In genomic region chr7:6422926-6423632, GRCh38 we compare ENCODE assay signal across 14 cellular contexts. TPM values are rescaled to one million over a fixed set of nuclear protein-coding genes. Genes with fewer than 3 reads are reported as not detected.
DNase-seq lines count a peak whose midpoint lies in the region; ATAC-seq lines count a peak whose summit lies in the region.
"Had no signal": no experiment of that assay in that cellular context is flagged by ENCODE, and none has a peak within 500 bp of the region (broad histone marks: within the 10 kb centered on the region; RNA-seq: fewer than 3 reads in every experiment).

No MANE protein-coding gene starts in this region.

- CTCF ChIA-PET in naive thymus-derived CD4-positive, alpha-beta T cell (lab: Charles Lee), result no interaction called here

- H3K4me3 Mint-ChIP-seq in activated T-helper 17 cell treated with anti-CD3 and anti-CD28 coated beads, Interleukin-2, amount 50 U/mL, for 72 hours, result no peak overlapping the region
- H3K4me3 Mint-ChIP-seq in naive thymus-derived CD4-positive, alpha-beta T cell, result peak overlapping the region in 6 of 10 donors; percentile 4 to 64 (median 34)
- H3K4me3 Mint-ChIP-seq: activated naive CD8-positive, alpha-beta T cell had no signal

- H3K27me3 ChIP-seq in BLaER1 treated with 17β-estradiol and CSF1 and Interleukin-3, amounts not matched to agents 10 nM and 100 nM, result no peaks in the 10 kb centered on the region
- H3K27me3 ChIP-seq in naive thymus-derived CD4-positive, alpha-beta T cell (ENCODE audit: control insufficient read depth in 2 of 2, insufficient read depth in 2 of 2, low read length in 2 of 2), result no peaks in the 10 kb centered on the region
- H3K27me3 ChIP-seq: cardiac muscle cell, foreskin keratinocyte had no signal

- no peaks in the 10 kb centered on the region for H3K9me3 Mint-ChIP-seq in activated T-helper 17 cell treated with anti-CD3 and anti-CD28 coated beads, Interleukin-2, amount 50 U/mL, for 72 hours
- no peaks in the 10 kb centered on the region for H3K9me3 Mint-ChIP-seq in naive thymus-derived CD4-positive, alpha-beta T cell

- peak overlapping the region; percentile 66 to 94 (median 79) for H3K4me2 ChIP-seq in BLaER1 treated with 17β-estradiol and CSF1 and Interleukin-3, amounts not matched to agents 10 nM and 100 nM

- ATAC-seq in activated T-helper 17 cell treated with anti-CD3 and anti-CD28 coated beads, Interleukin-2, amount 50 U/mL, for 72 hours (replicated peaks), result no peak
- peak; percentile 46 for ATAC-seq in naive thymus-derived CD4-positive, alpha-beta T cell

- POLR2A ChIA-PET in naive thymus-derived CD4-positive, alpha-beta T cell (lab: Charles Lee), result interaction anchor here (0.7 to 0.8 kb wide), 2 partner anchors 14 to 348 kb away, joined by 3 read pairs; no protein-coding TSS in a partner anchor

- H3K36me3 Mint-ChIP-seq in activated T-helper 17 cell treated with anti-CD3 and anti-CD28 coated beads, Interleukin-2, amount 50 U/mL, for 72 hours (ENCODE audit: low read depth), result peaks cover 43% of the 10 kb centered on the region
- H3K36me3 Mint-ChIP-seq in naive thymus-derived CD4-positive, alpha-beta T cell, result peaks cover 5 to 39% (median 6%) of the 10 kb centered on the region in 5 donors
- H3K36me3 Mint-ChIP-seq: activated naive CD8-positive, alpha-beta T cell had no signal

- peak overlapping the region; percentile 62 for H3K27ac Mint-ChIP-seq in activated T-helper 17 cell treated with anti-CD3 and anti-CD28 coated beads, Interleukin-2, amount 50 U/mL, for 72 hours
- H3K27ac Mint-ChIP-seq in naive thymus-derived CD4-positive, alpha-beta T cell, result peak overlapping the region in 8 of 9 donors; percentile 19 to 89 (median 56)
- H3K27ac Mint-ChIP-seq: activated naive CD8-positive, alpha-beta T cell had no signal

- intact Hi-C loops in naive thymus-derived CD4-positive, alpha-beta T cell (cut with micrococcal nuclease), result no loop called here

- no peaks in the 10 kb centered on the region for H3K9me3 ChIP-seq in BLaER1 treated with 17β-estradiol and CSF1 and Interleukin-3, amounts not matched to agents 10 nM and 100 nM (replicated peaks in 1 of 11)
- H3K9me3 ChIP-seq in naive thymus-derived CD4-positive, alpha-beta T cell (ENCODE audit: control insufficient read depth in 2 of 3, low read length in 3 of 3), result no peaks in the 10 kb centered on the region

- H3K27ac ChIP-seq in BLaER1 treated with 17β-estradiol and CSF1 and Interleukin-3, amounts not matched to agents 10 nM and 100 nM, result peak overlapping the region; percentile 89 to 99 (median 97)
- H3K27ac ChIP-seq in naive thymus-derived CD4-positive, alpha-beta T cell (ENCODE audit: low read depth, low read length), result no peak overlapping the region
- H3K27ac ChIP-seq: cardiac muscle cell had no signal

- H3K4me3 ChIP-seq in BLaER1 treated with 17β-estradiol and CSF1 and Interleukin-3, amounts not matched to agents 10 nM and 100 nM, result 0 out of 20 replicates have a peak overlapping the region, but pooled peaks of 1 of the 10 experiments have one; percentile 17
- H3K4me3 ChIP-seq in Jurkat, Clone E6-1 (ENCODE audit: low read length), result no peak overlapping the region
- H3K4me3 ChIP-seq in naive thymus-derived CD4-positive, alpha-beta T cell (ENCODE audit: low read length), result no peak overlapping the region
- H3K4me3 ChIP-seq: cardiac muscle cell had no signal

- peak; percentile 41 for DNase-seq in Jurkat, Clone E6-1 (ENCODE audit: low read depth, low spot score)
- DNase-seq in naive thymus-derived CD4-positive, alpha-beta T cell, result peak in 4 of 9 donors; percentile 11 to 37 (median 24)
- DNase-seq in activated effector memory CD4-positive, alpha-beta T cell treated with anti-CD3 and anti-CD28 coated beads, Interleukin-2, amount 50 U/mL, for 16 hours, result no peak
- DNase-seq in NCI-H1694 (lab: John Stamatoyannopoulos, UW) (no peak), DMS153 (lab: John Stamatoyannopoulos, UW) (no peak), NCI-H2171 treated with DMSO at 0.1 percent for 48 hours (lab: John Stamatoyannopoulos, UW) (no peak)
- DNase-seq: DMS53, foreskin keratinocyte, mesendoderm, NCI-H82 had no signal

- peaks cover 0 to 35% (median 0%) of the 10 kb centered on the region in 11 experiments; a peak in 6 of 22 replicates for H4K20me1 ChIP-seq in BLaER1 treated with 17β-estradiol and CSF1 and Interleukin-3, amounts not matched to agents 10 nM and 100 nM

- H3K9ac ChIP-seq in BLaER1 treated with 17β-estradiol and CSF1 and Interleukin-3, amounts not matched to agents 10 nM and 100 nM, result peak overlapping the region; percentile 81 to 90 (median 85)

- no peaks in the 10 kb centered on the region for H3K27me3 Mint-ChIP-seq in activated T-helper 17 cell treated with anti-CD3 and anti-CD28 coated beads, Interleukin-2, amount 50 U/mL, for 72 hours
- H3K27me3 Mint-ChIP-seq in naive thymus-derived CD4-positive, alpha-beta T cell, result no peaks in the 10 kb centered on the region
- H3K27me3 Mint-ChIP-seq: activated naive CD8-positive, alpha-beta T cell had no signal

- no peaks in the 10 kb centered on the region for H3K4me1 Mint-ChIP-seq in activated T-helper 17 cell treated with anti-CD3 and anti-CD28 coated beads, Interleukin-2, amount 50 U/mL, for 72 hours
- H3K4me1 Mint-ChIP-seq in naive thymus-derived CD4-positive, alpha-beta T cell, result peaks cover 3 to 15% (median 10%) of the 10 kb centered on the region in 7 donors

- peaks cover 76 to 99% (median 94%) of the 10 kb centered on the region in 11 experiments for H3K36me3 ChIP-seq in BLaER1 treated with 17β-estradiol and CSF1 and Interleukin-3, amounts not matched to agents 10 nM and 100 nM
- peaks cover 0 to 70% (median 16%) of the 10 kb centered on the region in 3 experiments for H3K36me3 ChIP-seq in naive thymus-derived CD4-positive, alpha-beta T cell (ENCODE audit: control insufficient read depth in 2 of 3, insufficient read depth in 3 of 3, low read length in 3 of 3)

- peaks cover 34 to 89% (median 74%) of the 10 kb centered on the region in 10 experiments for H3K4me1 ChIP-seq in BLaER1 treated with 17β-estradiol and CSF1 and Interleukin-3, amounts not matched to agents 10 nM and 100 nM
- H3K4me1 ChIP-seq in naive thymus-derived CD4-positive, alpha-beta T cell (ENCODE audit: control insufficient read depth in 2 of 2, insufficient read depth in 2 of 2, low read length in 2 of 2), result no peaks in the 10 kb centered on the region
- H3K4me1 ChIP-seq: foreskin keratinocyte had no signal

RNA-seq across cellular contexts. Expression of gene DAGLB, which starts 24.7 kb away (rescaled TPM):
- 31.7 TPM for polyA plus RNA-seq in Jurkat, Clone E6-1 (2012; ENCODE audit: insufficient read depth, insufficient read length)
- total RNA-seq in activated T-helper 17 cell treated with anti-CD3 and anti-CD28 coated beads, Interleukin-2, amount 50 U/mL, for 72 hours, result 10 to 100 TPM; 15.0 to 22.7 TPM
- total RNA-seq in naive thymus-derived CD4-positive, alpha-beta T cell, result 10 to 100 TPM; 20.6 to 44.3 (median 39.8) TPM
- 10 to 100 TPM; 10.5 to 21.8 TPM for polyA plus RNA-seq in naive thymus-derived CD4-positive, alpha-beta T cell

RNA-seq across cellular contexts. Expression of gene RAC1, which starts 48.8 kb away (rescaled TPM):
- 298 TPM for polyA plus RNA-seq in Jurkat, Clone E6-1 (2012; ENCODE audit: insufficient read depth, insufficient read length)
- 100 to 1,000 TPM in 1 of 2 donors, 10 to 100 TPM in 1; 96.1 to 182 TPM for total RNA-seq in activated T-helper 17 cell treated with anti-CD3 and anti-CD28 coated beads, Interleukin-2, amount 50 U/mL, for 72 hours
- total RNA-seq in naive thymus-derived CD4-positive, alpha-beta T cell, result 100 to 1,000 TPM in 2 of 5 experiments, 10 to 100 TPM in 3; 60.2 to 139 (median 87.2) TPM
- polyA plus RNA-seq in naive thymus-derived CD4-positive, alpha-beta T cell, result 100 to 1,000 TPM; 188 to 211 TPM
